Comparison of ENCODE assay signal across 15 cellular contexts in the genomic region with DNA sequence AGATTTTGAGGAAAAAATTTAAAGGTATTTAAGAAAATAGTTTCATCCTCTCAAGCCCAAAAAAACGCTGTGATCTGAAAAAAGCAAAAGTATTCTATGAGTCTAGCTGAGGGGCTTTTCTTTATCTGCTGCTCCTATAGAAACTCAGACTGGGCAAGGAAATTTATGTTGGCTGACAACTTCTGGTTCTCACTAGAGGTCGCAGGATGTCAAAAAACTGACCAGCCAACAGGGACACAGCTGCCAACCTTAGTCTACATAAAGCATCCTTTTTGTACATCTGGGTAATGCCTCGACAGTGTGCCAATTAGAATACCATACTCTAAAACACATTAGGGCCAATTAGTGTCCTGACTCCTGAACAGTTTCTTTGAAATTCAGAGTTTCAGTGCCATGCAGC. TPM values are rescaled to one million over a fixed set of nuclear protein-coding genes. Genes with fewer than 3 reads are reported as not detected.
DNase-seq lines count a peak whose midpoint lies in the region; ATAC-seq and TF ChIP-seq lines count a peak whose summit lies in the region.
"Had no signal": no experiment of that assay in that cellular context is flagged by ENCODE, and none has a peak within 500 bp of the region (broad histone marks: within the 10 kb centered on the region; RNA-seq: fewer than 3 reads in every experiment).

No MANE protein-coding gene starts in this region.

- H3K36me3 Mint-ChIP-seq in HFFc6 (ENCODE audit: low read depth), result no peaks in the 10 kb centered on the region
- H3K36me3 Mint-ChIP-seq: activated naive CD8-positive, alpha-beta T cell treated with anti-CD3 and anti-CD28 coated beads, Interleukin-2, amount 10 ng/mL, durations not matched to agents 7 days and 5 days; T-cell had no signal

- H3F3A ChIP-seq in smooth muscle cell (ENCODE audit: low read depth), result no peaks in the 10 kb centered on the region

- no peak overlapping the region for H3K4me2 ChIP-seq in OCI-LY3 (ENCODE audit: low read length)
- no peak overlapping the region for H3K4me2 ChIP-seq in smooth muscle cell

- H4K20me1 ChIP-seq in OCI-LY3 (ENCODE audit: insufficient read depth, low read length) (no peaks in the 10 kb centered on the region), smooth muscle cell (ENCODE audit: low read depth) (no peaks in the 10 kb centered on the region)

- H3K27me3 Mint-ChIP-seq in HFFc6 (ENCODE audit: insufficient read depth), result no peaks in the 10 kb centered on the region; the same call in 1 of the 2 replicates
- H3K27me3 Mint-ChIP-seq: activated naive CD8-positive, alpha-beta T cell treated with anti-CD3 and anti-CD28 coated beads, Interleukin-2, amount 10 ng/mL, durations not matched to agents 7 days and 5 days; T-cell had no signal

- 57% methylated on average over 3 of the region's 3 CpGs for WGBS in smooth muscle cell (ENCODE audit: low lambda C conversion rate)

- H3K4me3 Mint-ChIP-seq in HFFc6, result no peak overlapping the region
- H3K4me3 Mint-ChIP-seq: activated naive CD8-positive, alpha-beta T cell treated with anti-CD3 and anti-CD28 coated beads, Interleukin-2, amount 10 ng/mL, durations not matched to agents 7 days and 5 days; T-cell had no signal

- H3K9ac ChIP-seq in OCI-LY3 (ENCODE audit: low read length) (no peak overlapping the region), smooth muscle cell (ENCODE audit: low read depth) (no peak overlapping the region)

- intact Hi-C loops in left ventricle myocardium inferior (cut with micrococcal nuclease), result no loop called here

- no peaks in the 10 kb centered on the region for H3K4me1 ChIP-seq in cardiac muscle cell (ENCODE audit: low read depth)
- H3K4me1 ChIP-seq in left ventricle myocardium inferior, result no peaks in the 10 kb centered on the region
- H3K4me1 ChIP-seq in OCI-LY3 (ENCODE audit: low read length), result no peaks in the 10 kb centered on the region
- no peaks in the 10 kb centered on the region for H3K4me1 ChIP-seq in smooth muscle cell (ENCODE audit: low read depth)

- no peaks in the 10 kb centered on the region for H3K9me3 Mint-ChIP-seq in HFFc6
- H3K9me3 Mint-ChIP-seq: activated naive CD8-positive, alpha-beta T cell treated with anti-CD3 and anti-CD28 coated beads, Interleukin-2, amount 10 ng/mL, durations not matched to agents 7 days and 5 days; T-cell had no signal

- DNase-seq in cardiac muscle cell (ENCODE audit: low read depth in 1 of 2, low spot score in 1 of 2) (peak in 1 of 2 donors; percentile 21), left ventricle myocardium inferior (no peak), dermis blood vessel endothelial cell (peak; percentile 44), smooth muscle cell (lab: John Stamatoyannopoulos, UW; ENCODE audit: unreplicated experiment) (no peak), NCI-H2171 treated with DMSO at 0.1 percent for 48 hours (lab: John Stamatoyannopoulos, UW) (no peak), HFFc6 (no peak)
- DNase-seq: activated CD8-positive, alpha-beta memory T cell treated with anti-CD3 and anti-CD28 coated beads, Interleukin-2, amount 50 U/mL, for 48 hours; activated naive CD8-positive, alpha-beta T cell treated with anti-CD3 and anti-CD28 coated beads, Interleukin-2, amount 10 ng/mL, durations not matched to agents 7 days and 5 days; kidney; NCI-H2107; stimulated activated CD4-positive, alpha-beta T cell treated with anti-CD3 and anti-CD28 coated beads, Interleukin-12 subunit alpha, Interleukin-12 subunit beta, amount 100 ng/mL, for 4 hours; T-cell had no signal

- H3K36me3 ChIP-seq in cardiac muscle cell (no peaks in the 10 kb centered on the region), left ventricle myocardium inferior (no peaks in the 10 kb centered on the region), OCI-LY3 (replicated peaks; ENCODE audit: low read depth, low read length) (no peaks in the 10 kb centered on the region), smooth muscle cell (ENCODE audit: low read depth) (no peaks in the 10 kb centered on the region)

- H3K27ac ChIP-seq in cardiac muscle cell (no peak overlapping the region), left ventricle myocardium inferior (replicated peaks) (no peak overlapping the region), OCI-LY3 (ENCODE audit: low read length) (no peak overlapping the region), smooth muscle cell (ENCODE audit: low read depth) (no peak overlapping the region)
- H3K27ac ChIP-seq: epithelial cell of prostate had no signal

- TF ChIP-seq CTCF in cardiac muscle cell (IDR thresholded peaks at IDR 0.05; ENCODE audit: low read depth, low read length), result peak; percentile 5
- no peak for TF ChIP-seq CTCF in left ventricle myocardium inferior (IDR thresholded peaks at IDR 0.05; ENCODE audit: borderline replicate concordance)
- TF ChIP-seq CTCF in OCI-LY3 (IDR thresholded peaks at IDR 0.05; ENCODE audit: low read depth, low read length), result peak; percentile 63
- TF ChIP-seq CTCF in smooth muscle cell (IDR thresholded peaks at IDR 0.05; ENCODE audit: borderline replicate concordance, insufficient read depth, poor library complexity, severe bottlenecking), result no peak
- no peak; the same call in 1 of the 2 replicates for TF ChIP-seq CTCF in HFFc6 (IDR thresholded peaks at IDR 0.05)

- H2AFZ ChIP-seq in OCI-LY3 (ENCODE audit: low read depth, low read length) (no peak overlapping the region), smooth muscle cell (ENCODE audit: low read depth) (peak overlapping the region; percentile 3)

- H3K27me3 ChIP-seq in cardiac muscle cell, result no peaks in the 10 kb centered on the region
- no peaks in the 10 kb centered on the region for H3K27me3 ChIP-seq in left ventricle myocardium inferior (ENCODE audit: low read depth)
- H3K27me3 ChIP-seq in OCI-LY3 (ENCODE audit: low read depth, low read length), result no peaks in the 10 kb centered on the region
- peaks cover 17% of the 10 kb centered on the region for H3K27me3 ChIP-seq in smooth muscle cell (ENCODE audit: low read depth)

- H3K27ac Mint-ChIP-seq in HFFc6, result no peak overlapping the region
- H3K27ac Mint-ChIP-seq: activated naive CD8-positive, alpha-beta T cell treated with anti-CD3 and anti-CD28 coated beads, Interleukin-2, amount 10 ng/mL, durations not matched to agents 7 days and 5 days; T-cell had no signal

- H3K4me3 ChIP-seq in cardiac muscle cell (no peak overlapping the region), left ventricle myocardium inferior (no peak overlapping the region), OCI-LY3 (ENCODE audit: low read length) (no peak overlapping the region), smooth muscle cell (no peak overlapping the region)

- no peaks in the 10 kb centered on the region for H3K9me3 ChIP-seq in cardiac muscle cell (ENCODE audit: low read depth)
- H3K9me3 ChIP-seq in left ventricle myocardium inferior (replicated peaks), result no peaks in the 10 kb centered on the region
- no peaks in the 10 kb centered on the region for H3K9me3 ChIP-seq in OCI-LY3 (ENCODE audit: insufficient read depth, low read length)
- H3K9me3 ChIP-seq in smooth muscle cell (replicated peaks; ENCODE audit: low read depth), result no peaks in the 10 kb centered on the region

- no peak for ATAC-seq in HG03159 (IDR thresholded peaks at IDR 0.05; ENCODE audit: unreplicated experiment)
- ATAC-seq: T-cell had no signal

- no peaks in the 10 kb centered on the region for H3K79me2 ChIP-seq in OCI-LY3 (ENCODE audit: low read length)
- H3K79me2 ChIP-seq in smooth muscle cell (ENCODE audit: low read depth), result no peaks in the 10 kb centered on the region

- H3K4me1 Mint-ChIP-seq in HFFc6 (ENCODE audit: low read depth), result no peaks in the 10 kb centered on the region; the same call in 1 of the 2 replicates
- H3K4me1 Mint-ChIP-seq: activated naive CD8-positive, alpha-beta T cell treated with anti-CD3 and anti-CD28 coated beads, Interleukin-2, amount 10 ng/mL, durations not matched to agents 7 days and 5 days; T-cell had no signal

RNA-seq across cellular contexts. Expression of gene TLL1, which starts 8.8 kb away (rescaled TPM):
- total RNA-seq in cardiac muscle cell, result 0.04 and 0.06 TPM in 2 replicates
- polyA plus RNA-seq in cardiac muscle cell, result not detected in 2 replicates
- 1.0 TPM for total RNA-seq in left ventricle myocardium inferior
- 32.7 and 41.0 TPM in 2 replicates for total RNA-seq in dermis blood vessel endothelial cell
- 2.8 and 13.6 TPM in 2 replicates for total RNA-seq in smooth muscle cell
- polyA plus RNA-seq in smooth muscle cell, result 0.16 and 0.87 TPM in 2 replicates
- total RNA-seq in HFFc6 (2021; fragmentation: NEBNext Ultra II Directional; extraction: Animal tissue kit (Norgen Biotek cat#: 25700)), result under 1 TPM in 4 of 6 experiments, not detected in 2; 0.12 to 0.92 (median 0.32) TPM
- total RNA-seq: activated naive CD8-positive, alpha-beta T cell treated with anti-CD3 and anti-CD28 coated beads, Interleukin-2, amount 10 ng/mL, durations not matched to agents 7 days and 5 days; T-cell had no signal

Comparison
In these comparisons a context has a peak if more than half of its experiments do, and no peak if none do; other contexts are left out.
1. CTCF ChIP-seq: peak in cardiac muscle cell (single experiment) and OCI-LY3 (single experiment); none in left ventricle myocardium inferior (single experiment), smooth muscle cell (single experiment) and HFFc6 (single experiment).